8 cellular contexts compared by ENCODE assay signal in the genomic region with DNA sequence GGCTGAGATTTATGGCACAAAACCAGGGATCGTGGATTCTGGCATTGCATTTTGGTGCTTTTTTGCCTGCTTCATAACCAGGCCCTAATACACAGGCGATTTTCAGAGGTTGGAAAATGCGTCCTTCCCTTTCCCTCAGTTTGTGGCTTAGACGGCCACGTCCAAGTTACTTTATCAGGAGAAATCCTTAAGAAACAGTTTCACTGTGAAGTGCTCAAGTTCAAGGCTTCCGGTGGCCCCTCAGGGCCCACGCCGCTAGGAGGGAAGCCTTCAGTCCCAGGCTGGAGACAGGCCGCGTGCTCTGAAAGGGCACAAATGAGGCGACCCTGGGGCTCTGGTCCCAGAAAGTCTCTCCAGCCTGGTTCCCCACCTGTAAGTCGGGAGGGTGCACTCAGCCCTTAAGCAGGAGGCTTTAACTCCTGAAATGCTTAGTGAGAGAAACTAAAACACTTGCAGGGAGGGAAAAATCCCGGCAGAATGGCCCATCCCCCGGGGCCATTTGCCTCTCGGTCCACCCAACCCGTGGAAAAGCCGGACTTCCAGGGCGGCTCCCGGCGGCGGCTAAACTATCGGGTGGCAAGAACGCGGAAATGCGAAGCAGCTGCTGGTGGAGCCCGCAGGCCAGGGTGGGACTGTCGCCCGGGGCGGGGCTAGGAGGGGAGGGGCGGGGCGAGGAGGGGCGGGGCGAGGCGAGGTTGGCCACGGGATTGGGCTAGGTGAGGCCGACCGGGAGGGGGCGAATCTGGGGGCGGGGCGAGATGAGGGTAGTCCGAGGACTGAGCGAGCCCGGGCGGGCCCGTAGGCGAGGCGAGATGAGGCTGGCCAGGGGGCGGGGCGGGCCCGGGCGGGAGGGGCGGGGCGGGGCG. TPM values are rescaled to one million over a fixed set of nuclear protein-coding genes. Genes with fewer than 3 reads are reported as not detected.
DNase-seq lines count a peak whose midpoint lies in the region; ATAC-seq, FAIRE-seq and TF ChIP-seq lines count a peak whose summit lies in the region.

No MANE protein-coding gene starts in this region.

- CTCF ChIA-PET in WTC11 (lab: Charles Lee): interaction anchor here (0.5 to 4.7 kb wide), 4 partner anchors 22 to 292 kb away, joined by 3 to 54 read pairs (median 5); a partner anchor contains a TSS

- H3K36me3 Mint-ChIP-seq in WTC11: no peaks in the 10 kb centered on the region

- peak overlapping the region; percentile 42 for H3K4me3 ChIP-seq in bronchial epithelial cell (ENCODE audit: low read depth, low read length)

- peak; percentile 59 for ATAC-seq in GM19023 (IDR thresholded peaks at IDR 0.05; ENCODE audit: unreplicated experiment)
- ATAC-seq in HG03175 (IDR thresholded peaks at IDR 0.05; ENCODE audit: unreplicated experiment): peak; percentile 69
- ATAC-seq in WTC11: peak; percentile 94

- TF ChIP-seq CTCF in AG09319 (IDR thresholded peaks at IDR 0.05; ENCODE audit: low read depth, low read length): no peak
- TF ChIP-seq CTCF in WTC11 (IDR thresholded peaks at IDR 0.05): no peak
- TF ChIP-seq CTCF in bronchial epithelial cell (IDR thresholded peaks at IDR 0.05; ENCODE audit: insufficient read depth, low read length, severe bottlenecking): no peak

- FAIRE-seq in bronchial epithelial cell (lab: Jason Lieb, UNC): no peak

- peak overlapping the region; percentile 91 for H3K27ac Mint-ChIP-seq in WTC11

- peak; percentile 93 for DNase-seq in AG09319 (ENCODE audit: extremely low read depth, low read depth)
- DNase-seq in NCI-H2227 (lab: John Stamatoyannopoulos, UW; ENCODE audit: unreplicated experiment): peak; percentile 97
- peak; percentile 98 for DNase-seq in WTC11 (ENCODE audit: low spot score)
- DNase-seq in bronchial epithelial cell (ENCODE audit: low read depth): peak; percentile 75
- peak; percentile 93 for DNase-seq in iris pigment epithelial cell (ENCODE audit: low read depth)
- peak; percentile 96 to 98 for DNase-seq in stimulated activated CD4-positive, alpha-beta T cell treated with anti-CD3 and anti-CD28 coated beads, Interleukin-12 subunit alpha, Interleukin-12 subunit beta, amount 100 ng/mL, for 24 hours (ENCODE audit: low read depth in 2 of 2)

- H3K36me3 ChIP-seq in bronchial epithelial cell (ENCODE audit: control insufficient read depth, insufficient read depth, low read length): no peaks in the 10 kb centered on the region

- no peaks in the 10 kb centered on the region for H3K27me3 ChIP-seq in bronchial epithelial cell (ENCODE audit: control insufficient read depth, insufficient read depth, low read length)

- no peaks in the 10 kb centered on the region for H3K9me3 Mint-ChIP-seq in WTC11

- peaks cover 9% of the 10 kb centered on the region for H3K4me1 Mint-ChIP-seq in WTC11

- peak overlapping the region; percentile 73 for H3K4me3 Mint-ChIP-seq in WTC11

- POLR2A ChIA-PET in WTC11 (lab: Charles Lee): interaction anchor here (0.7 to 1.7 kb wide), 3 partner anchors 13 to 190 kb away, joined by 3 to 10 read pairs (median 5); a partner anchor contains a TSS

- peaks cover 40% of the 10 kb centered on the region for H3K27me3 Mint-ChIP-seq in WTC11 (ENCODE audit: low read depth)

TF ChIP-seq in WTC11, 78 proteins besides CTCF, POLR2A, EP300 and RAD21:
- 0 out of 2 replicates have a peak, but pooled peaks have one; percentile 36 for TF ChIP-seq CREM (CRISPR knock-in tag; IDR thresholded peaks at IDR 0.05)
- TF ChIP-seq MXD4 (CRISPR knock-in tag; IDR thresholded peaks at IDR 0.05; ENCODE audit: borderline replicate concordance): no peak
- TF ChIP-seq ZNF121 (CRISPR knock-in tag; IDR thresholded peaks at IDR 0.05): peak; percentile 28; the same call in 1 of the 2 replicates

RNA-seq across cellular contexts. Expression of a gene that starts 0.6 kb away (rescaled TPM):
- total RNA-seq in WTC11 (2021) (11.7 to 14.8 TPM (median 12.5 TPM) in 3 replicates), bronchial epithelial cell (17.6 and 21.3 TPM in 2 replicates)

Comparison
In these comparisons a context has a peak if more than half of its experiments do, and no peak if none do; other contexts are left out.
1. Peak in every context shown above with its lines: DNase-seq, ATAC-seq and H3K4me3 ChIP-seq.